In genomic region chr5:80867233-80867632, GRCh38 we compare ENCODE assay signal across 17 cellular contexts.
DNase-seq lines count a peak whose midpoint lies in the region; ATAC-seq and TF ChIP-seq lines count a peak whose summit lies in the region.
"Had no signal": no experiment of that assay in that cellular context is flagged by ENCODE, and none has a peak within 500 bp of the region (broad histone marks: within the 10 kb centered on the region; RNA-seq: fewer than 3 reads in every experiment).

No MANE protein-coding gene starts in this region.

- H3K36me3 ChIP-seq in gastroesophageal sphincter = peaks cover 0 to 38% of the 10 kb centered on the region in 2 donors
- peaks cover 0 to 21% (median 0%) of the 10 kb centered on the region in 9 donors for H3K36me3 ChIP-seq in heart right ventricle

- TF ChIP-seq CTCF in endothelial cell (IDR thresholded peaks at IDR 0.05; ENCODE audit: unreplicated experiment) = no peak
- no peak for TF ChIP-seq CTCF in gastroesophageal sphincter (IDR thresholded peaks at IDR 0.05)
- TF ChIP-seq CTCF in heart right ventricle (IDR thresholded peaks at IDR 0.05) = no peak

- H3K27ac ChIP-seq in gastroesophageal sphincter (no peak overlapping the region), heart right ventricle (peak overlapping the region in 1 of 10 donors; percentile 4)
- H3K27ac ChIP-seq: RWPE1, WERI-Rb-1 had no signal

- TF ChIP-seq EP300 in gastroesophageal sphincter (IDR thresholded peaks at IDR 0.05) = no peak

- no peaks in the 10 kb centered on the region for H3K27me3 ChIP-seq in gastroesophageal sphincter
- H3K27me3 ChIP-seq in heart right ventricle = no peaks in the 10 kb centered on the region

- H3K9me3 Mint-ChIP-seq in activated T-cell treated with anti-CD3 and anti-CD28 coated beads, Interleukin-2, amount 50 U/mL, for 24 hours = peaks cover 8% of the 10 kb centered on the region
- no peaks in the 10 kb centered on the region for H3K9me3 Mint-ChIP-seq in activated T-cell treated with anti-CD3 and anti-CD28 coated beads, Interleukin-2, amount 50 U/mL, for 4 hours
- no peaks in the 10 kb centered on the region for H3K9me3 Mint-ChIP-seq in endothelial cell (ENCODE audit: unreplicated experiment)

- no peaks in the 10 kb centered on the region for H3K4me1 ChIP-seq in gastroesophageal sphincter
- H3K4me1 ChIP-seq in heart right ventricle = peaks cover 0 to 12% (median 6%) of the 10 kb centered on the region in 9 donors

- TF ChIP-seq POLR2A in gastroesophageal sphincter (IDR thresholded peaks at IDR 0.05) = no peak

- H3K4me1 Mint-ChIP-seq in activated T-cell treated with anti-CD3 and anti-CD28 coated beads, Interleukin-2, amount 50 U/mL, for 24 hours (ENCODE audit: low read depth) = peaks cover 68% of the 10 kb centered on the region
- peaks cover 31% of the 10 kb centered on the region for H3K4me1 Mint-ChIP-seq in activated T-cell treated with anti-CD3 and anti-CD28 coated beads, Interleukin-2, amount 50 U/mL, for 4 hours (ENCODE audit: low read depth)
- peaks cover 28% of the 10 kb centered on the region for H3K4me1 Mint-ChIP-seq in endothelial cell (ENCODE audit: unreplicated experiment)

- peaks cover 77% of the 10 kb centered on the region for H3K36me3 Mint-ChIP-seq in activated T-cell treated with anti-CD3 and anti-CD28 coated beads, Interleukin-2, amount 50 U/mL, for 24 hours (ENCODE audit: low read depth)
- peaks cover 54% of the 10 kb centered on the region for H3K36me3 Mint-ChIP-seq in activated T-cell treated with anti-CD3 and anti-CD28 coated beads, Interleukin-2, amount 50 U/mL, for 4 hours (ENCODE audit: insufficient read depth)
- no peaks in the 10 kb centered on the region for H3K36me3 Mint-ChIP-seq in endothelial cell (ENCODE audit: low read depth, unreplicated experiment)

- no peak for ATAC-seq in activated T-cell treated with anti-CD3 and anti-CD28 coated beads, Interleukin-2, amount 50 U/mL, for 4 hours
- peak; percentile 57 for ATAC-seq in sciatic nerve
- ATAC-seq in gastroesophageal sphincter = no peak
- no peak for ATAC-seq in heart right ventricle
- ATAC-seq: GM12878, HepG2 had no signal

- peak overlapping the region; percentile 93 for H3K27ac Mint-ChIP-seq in activated T-cell treated with anti-CD3 and anti-CD28 coated beads, Interleukin-2, amount 50 U/mL, for 24 hours
- H3K27ac Mint-ChIP-seq in endothelial cell (ENCODE audit: unreplicated experiment) = peak overlapping the region; percentile 39

- no peaks in the 10 kb centered on the region for H3K27me3 Mint-ChIP-seq in activated T-cell treated with anti-CD3 and anti-CD28 coated beads, Interleukin-2, amount 50 U/mL, for 24 hours
- H3K27me3 Mint-ChIP-seq in activated T-cell treated with anti-CD3 and anti-CD28 coated beads, Interleukin-2, amount 50 U/mL, for 4 hours (ENCODE audit: low read depth) = no peaks in the 10 kb centered on the region
- H3K27me3 Mint-ChIP-seq in endothelial cell (ENCODE audit: unreplicated experiment) = no peaks in the 10 kb centered on the region

- H3K4me3 ChIP-seq in gastroesophageal sphincter = no peak overlapping the region
- H3K4me3 ChIP-seq in heart right ventricle = no peak overlapping the region
- H3K4me3 ChIP-seq: GM12878 had no signal

- H3K4me3 Mint-ChIP-seq in activated T-cell treated with anti-CD3 and anti-CD28 coated beads, Interleukin-2, amount 50 U/mL, for 24 hours = no peak overlapping the region
- H3K4me3 Mint-ChIP-seq in activated T-cell treated with anti-CD3 and anti-CD28 coated beads, Interleukin-2, amount 50 U/mL, for 4 hours = no peak overlapping the region
- H3K4me3 Mint-ChIP-seq in endothelial cell (ENCODE audit: unreplicated experiment) = no peak overlapping the region

- no peak for DNase-seq in activated T-cell treated with anti-CD3 and anti-CD28 coated beads, Interleukin-2, amount 50 U/mL, for 24 hours
- no peak for DNase-seq in activated T-cell treated with anti-CD3 and anti-CD28 coated beads, Interleukin-2, amount 50 U/mL, for 4 hours
- peak; percentile 79 for DNase-seq in MV-4-11 (lab: John Stamatoyannopoulos, UW)
- no peak for DNase-seq in endothelial cell (ENCODE audit: low spot score)
- DNase-seq in sciatic nerve (ENCODE audit: low spot score) = no peak
- DNase-seq in heart right ventricle = no peak
- DNase-seq in NCI-H2227 (lab: John Stamatoyannopoulos, UW; ENCODE audit: unreplicated experiment) = no peak
- DNase-seq: ACHN; central memory CD4-positive, alpha-beta T cell; NCI-H1092; NCI-H748 treated with DMSO at 0.1 percent for 48 hours; stimulated activated naive CD4-positive, alpha-beta T cell treated with Interleukin-2 at 50 U/mL for 16 hours; WERI-Rb-1 had no signal

- H3K9me3 ChIP-seq in gastroesophageal sphincter = no peaks in the 10 kb centered on the region
- no peaks in the 10 kb centered on the region for H3K9me3 ChIP-seq in heart right ventricle

- intact Hi-C loops in sciatic nerve (cut with DNase I) (no loop called here), heart right ventricle (cut with DNase I) (no loop called here)
